Comparison of ENCODE assay signal across 5 cellular contexts in genomic region chr22:48698618-48699017, GRCh38.
"Had no signal": no experiment of that assay in that cellular context is flagged by ENCODE, and none has a peak within 500 bp of the region (broad histone marks: within the 10 kb centered on the region; RNA-seq: fewer than 3 reads in every experiment).

No MANE protein-coding gene starts in this region.

- H3K27ac Mint-ChIP-seq: IgD-negative memory B cell had no signal

- H3K4me3 Mint-ChIP-seq: IgD-negative memory B cell had no signal

- DNase-seq: IMR-90 had no signal

- ATAC-seq: HepG2, K562 had no signal

- H3K36me3 Mint-ChIP-seq: IgD-negative memory B cell had no signal

- H3K27me3 Mint-ChIP-seq: IgD-negative memory B cell had no signal

- H3K9me3 Mint-ChIP-seq: IgD-negative memory B cell had no signal

- H3K4me3 ChIP-seq: K562 had no signal

- H3K27ac ChIP-seq: HL-60 had no signal

- H3K4me1 Mint-ChIP-seq: IgD-negative memory B cell had no signal
